3 cellular contexts compared by ENCODE assay signal in genomic region chr2:15937882-15938802, GRCh38.
TF ChIP-seq lines count a peak whose summit lies in the region.

No MANE protein-coding gene starts in this region.

TF ChIP-seq in liver, 16 proteins besides CTCF, POLR2A, EP300 and RAD21:
- TF ChIP-seq RXRA (IDR thresholded peaks at IDR 0.05) (peak; percentile 20 to 42), HNF4A (conservative IDR thresholded peaks at IDR 0.05) (peak; percentile 50 to 67), JUND (IDR thresholded peaks at IDR 0.05) (no peak)

TF ChIP-seq in HepG2, 621 proteins besides CTCF, POLR2A, EP300 and RAD21:
- TF ChIP-seq, protein P1, sequence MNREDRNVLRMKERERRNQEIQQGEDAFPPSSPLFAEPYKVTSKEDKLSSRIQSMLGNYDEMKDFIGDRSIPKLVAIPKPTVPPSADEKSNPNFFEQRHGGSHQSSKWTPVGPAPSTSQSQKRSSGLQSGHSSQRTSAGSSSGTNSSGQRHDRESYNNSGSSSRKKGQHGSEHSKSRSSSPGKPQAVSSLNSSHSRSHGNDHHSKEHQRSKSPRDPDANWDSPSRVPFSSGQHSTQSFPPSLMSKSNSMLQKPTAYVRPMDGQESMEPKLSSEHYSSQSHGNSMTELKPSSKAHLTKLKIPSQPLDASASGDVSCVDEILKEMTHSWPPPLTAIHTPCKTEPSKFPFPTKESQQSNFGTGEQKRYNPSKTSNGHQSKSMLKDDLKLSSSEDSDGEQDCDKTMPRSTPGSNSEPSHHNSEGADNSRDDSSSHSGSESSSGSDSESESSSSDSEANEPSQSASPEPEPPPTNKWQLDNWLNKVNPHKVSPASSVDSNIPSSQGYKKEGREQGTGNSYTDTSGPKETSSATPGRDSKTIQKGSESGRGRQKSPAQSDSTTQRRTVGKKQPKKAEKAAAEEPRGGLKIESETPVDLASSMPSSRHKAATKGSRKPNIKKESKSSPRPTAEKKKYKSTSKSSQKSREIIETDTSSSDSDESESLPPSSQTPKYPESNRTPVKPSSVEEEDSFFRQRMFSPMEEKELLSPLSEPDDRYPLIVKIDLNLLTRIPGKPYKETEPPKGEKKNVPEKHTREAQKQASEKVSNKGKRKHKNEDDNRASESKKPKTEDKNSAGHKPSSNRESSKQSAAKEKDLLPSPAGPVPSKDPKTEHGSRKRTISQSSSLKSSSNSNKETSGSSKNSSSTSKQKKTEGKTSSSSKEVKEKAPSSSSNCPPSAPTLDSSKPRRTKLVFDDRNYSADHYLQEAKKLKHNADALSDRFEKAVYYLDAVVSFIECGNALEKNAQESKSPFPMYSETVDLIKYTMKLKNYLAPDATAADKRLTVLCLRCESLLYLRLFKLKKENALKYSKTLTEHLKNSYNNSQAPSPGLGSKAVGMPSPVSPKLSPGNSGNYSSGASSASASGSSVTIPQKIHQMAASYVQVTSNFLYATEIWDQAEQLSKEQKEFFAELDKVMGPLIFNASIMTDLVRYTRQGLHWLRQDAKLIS (CRISPR knock-in tag; IDR thresholded peaks at IDR 0.05): no peak
- TF ChIP-seq EHMT2 (IDR thresholded peaks at IDR 0.05; ENCODE audit: borderline replicate concordance, low read depth, low read length): no peak
- TF ChIP-seq ZNF333 (CRISPR knock-in tag; IDR thresholded peaks at IDR 0.05; ENCODE audit: borderline replicate concordance): no peak
- no peak for TF ChIP-seq ZBTB39 (CRISPR knock-in tag; IDR thresholded peaks at IDR 0.05)
- no peak for TF ChIP-seq ZKSCAN8 (CRISPR knock-in tag; IDR thresholded peaks at IDR 0.05; ENCODE audit: borderline replicate concordance)
- no peak for TF ChIP-seq KAT2B (IDR thresholded peaks at IDR 0.05; ENCODE audit: borderline replicate concordance, low read depth, low read length)
- TF ChIP-seq, protein P2, sequence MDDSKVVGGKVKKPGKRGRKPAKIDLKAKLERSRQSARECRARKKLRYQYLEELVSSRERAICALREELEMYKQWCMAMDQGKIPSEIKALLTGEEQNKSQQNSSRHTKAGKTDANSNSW (CRISPR knock-in tag; IDR thresholded peaks at IDR 0.05; ENCODE audit: borderline replicate concordance): no peak

TF ChIP-seq in H1, 55 proteins besides CTCF, POLR2A, EP300 and RAD21:
- no peak for TF ChIP-seq YY1 (IDR thresholded peaks at IDR 0.05; ENCODE audit: low read depth, low read length)
- TF ChIP-seq SIRT6 (IDR thresholded peaks at IDR 0.05; ENCODE audit: low read length): peak; percentile 31
- TF ChIP-seq EZH2 (IDR thresholded peaks at IDR 0.05; ENCODE audit: low read depth, low read length, severe bottlenecking): no peak
- TF ChIP-seq NANOG (IDR thresholded peaks at IDR 0.05; ENCODE audit: insufficient read depth, low read depth, low read length, poor library complexity, severe bottlenecking): no peak
- TF ChIP-seq HDAC6 (IDR thresholded peaks at IDR 0.05; ENCODE audit: low read depth, low read length): no peak
- TF ChIP-seq SRF (IDR thresholded peaks at IDR 0.05; ENCODE audit: low read depth, low read length): no peak
- no peak for TF ChIP-seq NRF1 (IDR thresholded peaks at IDR 0.05; ENCODE audit: low read depth, low read length)
- TF ChIP-seq KDM1A (IDR thresholded peaks at IDR 0.05; ENCODE audit: borderline replicate concordance, low read length): no peak
- no peak for TF ChIP-seq CTBP2 (IDR thresholded peaks at IDR 0.05; ENCODE audit: borderline replicate concordance, insufficient read depth, insufficient read length, low read length)
TF ChIP-seq in H1: peak in this region for 1.
